ENCODE assay signal across 8 cellular contexts in the genomic region with DNA sequence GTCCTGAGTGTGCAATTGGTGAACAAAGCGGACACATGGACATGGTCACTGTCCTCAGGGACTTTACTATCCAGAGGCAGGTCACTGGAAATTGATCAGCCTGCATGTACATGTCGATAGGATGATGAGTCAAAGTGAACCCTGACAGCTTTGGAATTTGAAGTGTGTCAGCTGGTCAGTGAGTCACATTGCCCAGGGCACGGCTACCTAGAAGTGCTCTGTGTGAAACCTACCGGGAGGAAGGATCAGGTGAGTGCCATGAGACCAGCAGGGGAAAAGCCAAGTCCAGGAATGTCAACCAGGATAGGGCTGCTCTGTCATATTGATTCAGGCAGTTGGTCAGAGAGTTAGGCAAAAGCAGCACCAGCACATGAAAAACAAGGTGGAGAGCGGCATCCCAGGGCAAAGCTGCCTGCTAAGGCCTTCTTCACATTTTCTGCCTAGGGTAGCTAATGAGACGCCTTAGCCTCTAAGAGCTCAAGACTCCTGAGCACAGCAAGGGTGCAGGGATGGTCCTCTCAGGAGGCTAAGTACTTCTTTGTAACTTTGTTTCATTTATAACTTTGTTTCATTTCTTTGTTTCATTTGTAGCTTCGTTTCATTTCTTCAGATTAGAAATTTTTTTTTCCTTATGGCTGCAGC. TPM values are rescaled to one million over a fixed set of nuclear protein-coding genes. Genes with fewer than 3 reads are reported as not detected.
DNase-seq lines count a peak whose midpoint lies in the region; ATAC-seq and TF ChIP-seq lines count a peak whose summit lies in the region.

No MANE protein-coding gene starts in this region.

- H3K27me3 ChIP-seq in OCI-LY3 (ENCODE audit: low read depth, low read length) (no peaks in the 10 kb centered on the region), endodermal cell (ENCODE audit: control insufficient read depth, insufficient read depth, low read length, poor library complexity, severe bottlenecking) (peaks cover 24% of the 10 kb centered on the region)

- peaks cover 58% of the 10 kb centered on the region for H3K4me1 Mint-ChIP-seq in activated CD8-positive, alpha-beta memory T cell treated with anti-CD3 and anti-CD28 coated beads, Interleukin-2, amount 10 ng/mL, durations not matched to agents 7 days and 5 days
- H3K4me1 Mint-ChIP-seq in endodermal cell, result peaks cover 4% of the 10 kb centered on the region
- peaks cover 43 to 51% of the 10 kb centered on the region in 2 donors for H3K4me1 Mint-ChIP-seq in stimulated activated naive B cell treated with anti-CD40 and anti-IgM and Interleukin-4, amounts not matched to agents 10 μg/mL and 1 μg/mL and 100 μg/mL, for 72 hours

- H3K27me3 Mint-ChIP-seq in activated CD8-positive, alpha-beta memory T cell treated with anti-CD3 and anti-CD28 coated beads, Interleukin-2, amount 10 ng/mL, durations not matched to agents 7 days and 5 days, result no peaks in the 10 kb centered on the region
- H3K27me3 Mint-ChIP-seq in endodermal cell (ENCODE audit: insufficient read depth), result peaks cover 27% of the 10 kb centered on the region
- no peaks in the 10 kb centered on the region for H3K27me3 Mint-ChIP-seq in stimulated activated naive B cell treated with anti-CD40 and anti-IgM and Interleukin-4, amounts not matched to agents 10 μg/mL and 1 μg/mL and 100 μg/mL, for 72 hours

- no peak overlapping the region for H3K9ac ChIP-seq in OCI-LY3 (ENCODE audit: low read length)
- no peak overlapping the region for H3K9ac ChIP-seq in endodermal cell (ENCODE audit: extremely low read depth, low read length, poor library complexity, severe bottlenecking)

- 73 to 77% methylated on average over 7 of the region's 7 CpGs for WGBS in endodermal cell (ENCODE audit: insufficient coverage in 1 of 2, insufficient read length in 1 of 2), 2 experiments

- H3K79me2 ChIP-seq in OCI-LY3 (ENCODE audit: low read length), result no peaks in the 10 kb centered on the region

- H3K36me3 ChIP-seq in OCI-LY3 (replicated peaks; ENCODE audit: low read depth, low read length) (no peaks in the 10 kb centered on the region), endodermal cell (ENCODE audit: control insufficient read depth, insufficient read depth, low read length) (no peaks in the 10 kb centered on the region)

- H3K36me3 Mint-ChIP-seq in activated CD8-positive, alpha-beta memory T cell treated with anti-CD3 and anti-CD28 coated beads, Interleukin-2, amount 10 ng/mL, durations not matched to agents 7 days and 5 days, result peaks cover 6% of the 10 kb centered on the region
- H3K36me3 Mint-ChIP-seq in endodermal cell (ENCODE audit: low read depth), result no peaks in the 10 kb centered on the region
- H3K36me3 Mint-ChIP-seq in stimulated activated naive B cell treated with anti-CD40 and anti-IgM and Interleukin-4, amounts not matched to agents 10 μg/mL and 1 μg/mL and 100 μg/mL, for 72 hours, result peaks cover 0 to 3% of the 10 kb centered on the region in 2 donors

- peak; percentile 75 for ATAC-seq in activated CD8-positive, alpha-beta memory T cell treated with anti-CD3 and anti-CD28 coated beads, Interleukin-2, amount 10 ng/mL, durations not matched to agents 7 days and 5 days
- ATAC-seq in stimulated activated naive B cell treated with anti-CD40 and anti-IgM and Interleukin-4, amounts not matched to agents 10 μg/mL and 1 μg/mL and 100 μg/mL, for 72 hours (replicated peaks), result peak in 1 of 2 donors; percentile 49
- no peak for ATAC-seq in GM19452 (IDR thresholded peaks at IDR 0.05; ENCODE audit: unreplicated experiment)

- CTCF ChIA-PET in activated CD8-positive, alpha-beta memory T cell treated with anti-CD3 and anti-CD28 coated beads, Interleukin-2, amount 10 ng/mL, durations not matched to agents 7 days and 5 days (lab: Charles Lee), result interaction anchor here (0.7 to 2.2 kb wide), 9 partner anchors 8 to 180 kb away, joined by 3 to 5 read pairs (median 3); no protein-coding TSS in a partner anchor

- H3K9me3 ChIP-seq in OCI-LY3 (ENCODE audit: insufficient read depth, low read length), result no peaks in the 10 kb centered on the region
- H3K9me3 ChIP-seq in endodermal cell (ENCODE audit: control insufficient read depth, low read length), result peaks cover 14% of the 10 kb centered on the region

- H3K4me3 ChIP-seq in OCI-LY3 (ENCODE audit: low read length) (no peak overlapping the region), endodermal cell (ENCODE audit: low read length) (no peak overlapping the region)

- no peaks in the 10 kb centered on the region for H4K20me1 ChIP-seq in OCI-LY3 (ENCODE audit: insufficient read depth, low read length)

- no peak for TF ChIP-seq CTCF in OCI-LY3 (IDR thresholded peaks at IDR 0.05; ENCODE audit: low read depth, low read length)
- TF ChIP-seq CTCF in endodermal cell (conservative IDR thresholded peaks at IDR 0.05), result no peak

- H3K4me1 ChIP-seq in OCI-LY3 (ENCODE audit: low read length) (peaks cover 19% of the 10 kb centered on the region), endodermal cell (ENCODE audit: control insufficient read depth, insufficient read depth, low read length) (peaks cover 3% of the 10 kb centered on the region)

- DNase-seq in activated CD8-positive, alpha-beta memory T cell treated with anti-CD3 and anti-CD28 coated beads, Interleukin-2, amount 10 ng/mL, durations not matched to agents 7 days and 5 days, result peak; percentile 61
- DNase-seq in activated CD8-positive, alpha-beta memory T cell treated with anti-CD3 and anti-CD28 coated beads, Interleukin-2, amount 50 U/mL, for 4 hours, result no peak
- DNase-seq in endodermal cell (peak; percentile 53), GM03348 (ENCODE audit: low spot score) (no peak), SW 1271 (lab: John Stamatoyannopoulos, UW) (no peak)
- DNase-seq in stimulated activated naive B cell treated with anti-CD40 and anti-IgM and Interleukin-4, amounts not matched to agents 10 μg/mL and 1 μg/mL and 100 μg/mL, for 72 hours, result no peak

- H3K27ac ChIP-seq in OCI-LY3 (ENCODE audit: low read length), result no peak overlapping the region
- no peak overlapping the region for H3K27ac ChIP-seq in endodermal cell (ENCODE audit: low read depth, low read length)

- H3K4me3 Mint-ChIP-seq in activated CD8-positive, alpha-beta memory T cell treated with anti-CD3 and anti-CD28 coated beads, Interleukin-2, amount 10 ng/mL, durations not matched to agents 7 days and 5 days, result peak overlapping the region; percentile 43
- H3K4me3 Mint-ChIP-seq in endodermal cell, result no peak overlapping the region
- no peak overlapping the region for H3K4me3 Mint-ChIP-seq in stimulated activated naive B cell treated with anti-CD40 and anti-IgM and Interleukin-4, amounts not matched to agents 10 μg/mL and 1 μg/mL and 100 μg/mL, for 72 hours

- no peaks in the 10 kb centered on the region for H3K9me3 Mint-ChIP-seq in activated CD8-positive, alpha-beta memory T cell treated with anti-CD3 and anti-CD28 coated beads, Interleukin-2, amount 10 ng/mL, durations not matched to agents 7 days and 5 days (ENCODE audit: low read depth)
- peaks cover 15% of the 10 kb centered on the region for H3K9me3 Mint-ChIP-seq in endodermal cell
- no peaks in the 10 kb centered on the region for H3K9me3 Mint-ChIP-seq in stimulated activated naive B cell treated with anti-CD40 and anti-IgM and Interleukin-4, amounts not matched to agents 10 μg/mL and 1 μg/mL and 100 μg/mL, for 72 hours

- peak overlapping the region; percentile 3; the same call in 1 of the 2 replicates for H2AFZ ChIP-seq in OCI-LY3 (ENCODE audit: low read depth, low read length)

- peak overlapping the region; percentile 35 for H3K4me2 ChIP-seq in OCI-LY3 (ENCODE audit: low read length)

- peak overlapping the region; percentile 58 for H3K27ac Mint-ChIP-seq in activated CD8-positive, alpha-beta memory T cell treated with anti-CD3 and anti-CD28 coated beads, Interleukin-2, amount 10 ng/mL, durations not matched to agents 7 days and 5 days
- no peak overlapping the region for H3K27ac Mint-ChIP-seq in endodermal cell
- peak overlapping the region; percentile 62 for H3K27ac Mint-ChIP-seq in stimulated activated naive B cell treated with anti-CD40 and anti-IgM and Interleukin-4, amounts not matched to agents 10 μg/mL and 1 μg/mL and 100 μg/mL, for 72 hours

RNA-seq across cellular contexts. Expression of gene PDCD4, which starts 19.4 kb away (rescaled TPM):
- 100 to 1,000 TPM in 1 of 2 experiments, 10 to 100 TPM in 1; 74.0 to 115 TPM for total RNA-seq in activated CD8-positive, alpha-beta memory T cell treated with anti-CD3 and anti-CD28 coated beads, Interleukin-2, amount 10 ng/mL, durations not matched to agents 7 days and 5 days
- 10 to 100 TPM; 46.5 to 48.5 TPM for total RNA-seq in endodermal cell
- polyA plus RNA-seq in endodermal cell (2013, experiment 1 of 2), result 52.4 TPM
- 41.7 TPM for polyA plus RNA-seq in endodermal cell (2013, experiment 2 of 2)

Comparison
In these comparisons a context has a peak if more than half of its experiments do, and no peak if none do; other contexts are left out.
1. DNase-seq: peak in activated CD8-positive, alpha-beta memory T cell treated with anti-CD3 and anti-CD28 coated beads, Interleukin-2, amount 10 ng/mL, durations not matched to agents 7 days and 5 days (single experiment) and endodermal cell (single experiment); none in activated CD8-positive, alpha-beta memory T cell treated with anti-CD3 and anti-CD28 coated beads, Interleukin-2, amount 50 U/mL, for 4 hours (single experiment), stimulated activated naive B cell treated with anti-CD40 and anti-IgM and Interleukin-4, amounts not matched to agents 10 μg/mL and 1 μg/mL and 100 μg/mL, for 72 hours (single experiment), GM03348 (single experiment) and SW 1271 (0 of 2).